ENCODE assay signal across 15 cellular contexts in genomic region chr5:121691478-121691877, GRCh38.
A peak's percentile ranks its signal among the peaks of the same experiment; 100 is the strongest.
DNase-seq lines count a peak whose midpoint lies in the region; ATAC-seq and TF ChIP-seq lines count a peak whose summit lies in the region.
"Had no signal": no experiment of that assay in that cellular context is flagged by ENCODE, and none has a peak within 500 bp of the region (broad histone marks: within the 10 kb centered on the region; RNA-seq: fewer than 3 reads in every experiment).

No MANE protein-coding gene starts in this region.

- H3K27ac ChIP-seq in breast epithelium (no peak overlapping the region), adrenal gland (peak overlapping the region in 3 of 5 donors; percentile 62 to 78 (median 69)), suprapubic skin (no peak overlapping the region)
- H3K27ac ChIP-seq: neutrophil had no signal

- TF ChIP-seq POLR2A in breast epithelium (IDR thresholded peaks at IDR 0.05) (no peak), adrenal gland (IDR thresholded peaks at IDR 0.05) (no peak), suprapubic skin (IDR thresholded peaks at IDR 0.05) (no peak)

- ATAC-seq in left lobe of liver (peak; percentile 23), GM21576 (IDR thresholded peaks at IDR 0.05; ENCODE audit: unreplicated experiment) (no peak)

- CTCF ChIA-PET in MCF 10A (lab: Yijun Ruan, JAX), result no interaction called here

- H3K4me3 ChIP-seq in breast epithelium, result no peak overlapping the region
- no peak overlapping the region for H3K4me3 ChIP-seq in adrenal gland
- H3K4me3 ChIP-seq in suprapubic skin, result no peak overlapping the region

- no peak for TF ChIP-seq EP300 in suprapubic skin (IDR thresholded peaks at IDR 0.05)

- peak overlapping the region; percentile 17 for H3K27ac Mint-ChIP-seq in MCF 10A (ENCODE audit: low read depth, unreplicated experiment)

- no TSS peak for BruUV-seq in MCF 10A (replicated peaks; lab: Mats Ljungman, UMichigan)

- TF ChIP-seq CTCF in MCF 10A (IDR thresholded peaks at IDR 0.05; ENCODE audit: unreplicated experiment), result no peak
- no peak for TF ChIP-seq CTCF in breast epithelium (IDR thresholded peaks at IDR 0.05)
- TF ChIP-seq CTCF in adrenal gland (IDR thresholded peaks at IDR 0.05), result no peak
- TF ChIP-seq CTCF in suprapubic skin (IDR thresholded peaks at IDR 0.05), result no peak

- H3K4me1 Mint-ChIP-seq in MCF 10A (ENCODE audit: insufficient read depth, unreplicated experiment), result peaks cover 16% of the 10 kb centered on the region

- H3K27me3 ChIP-seq in breast epithelium (no peaks in the 10 kb centered on the region), adrenal gland (no peaks in the 10 kb centered on the region), suprapubic skin (no peaks in the 10 kb centered on the region)
- H3K27me3 ChIP-seq: neutrophil had no signal

- DNase-seq in MCF 10A (ENCODE audit: unreplicated experiment), result peak; percentile 55
- DNase-seq in breast epithelium (ENCODE audit: low spot score in 2 of 2), result no peak
- peak; percentile 36 to 86 (median 65) for DNase-seq in adrenal gland
- no peak for DNase-seq in left lobe of liver (ENCODE audit: low spot score)
- DNase-seq in posterior vena cava (ENCODE audit: low spot score), result no peak
- DNase-seq in suprapubic skin (ENCODE audit: low spot score in 2 of 2), result no peak
- DNase-seq in cardiac septum (ENCODE audit: low spot score), result no peak
- DNase-seq: ACHN; activated CD8-positive, alpha-beta memory T cell treated with anti-CD3 and anti-CD28 coated beads for 24 hours; activated gamma-delta T cell treated with Interleukin-2 at 50 U/mL for 16 hours; H7; NCI-H1048; NCI-H748 treated with DMSO at 0.1 percent for 48 hours had no signal

- H3K9me3 Mint-ChIP-seq in MCF 10A (ENCODE audit: unreplicated experiment), result no peaks in the 10 kb centered on the region

- no peaks in the 10 kb centered on the region for H3K36me3 Mint-ChIP-seq in MCF 10A (ENCODE audit: insufficient read depth, unreplicated experiment)

- intact Hi-C loops in MCF 10A (cut with micrococcal nuclease), result no loop called here
- intact Hi-C loops in breast epithelium (cut with DNase I; ENCODE audit: low total_unique reads), result no loop called here
- intact Hi-C loops in adrenal gland (cut with DNase I), result no loop called here
- intact Hi-C loops in posterior vena cava (cut with DNase I), result no loop called here
- intact Hi-C loops in cardiac septum (cut with DNase I), result no loop called here

- POLR2A ChIA-PET in MCF 10A (lab: Yijun Ruan, JAX), result interaction anchor here (0.9 kb wide), 1 partner anchor 9 kb away, joined by 5 read pairs; no protein-coding TSS in a partner anchor

- H3K27me3 Mint-ChIP-seq in MCF 10A (ENCODE audit: insufficient read depth, unreplicated experiment), result no peaks in the 10 kb centered on the region

- H3K4me1 ChIP-seq in breast epithelium (no peaks in the 10 kb centered on the region), adrenal gland (replicated peaks in 1 of 2) (peaks cover 15 to 21% of the 10 kb centered on the region in 2 donors), suprapubic skin (no peaks in the 10 kb centered on the region)

- H3K36me3 ChIP-seq in breast epithelium, result no peaks in the 10 kb centered on the region
- no peaks in the 10 kb centered on the region for H3K36me3 ChIP-seq in adrenal gland (replicated peaks in 1 of 2)
- H3K36me3 ChIP-seq in suprapubic skin, result no peaks in the 10 kb centered on the region
- H3K36me3 ChIP-seq: neutrophil had no signal

- H3K4me3 Mint-ChIP-seq in MCF 10A (ENCODE audit: unreplicated experiment), result no peak overlapping the region

- H3K9me3 ChIP-seq in breast epithelium, result no peaks in the 10 kb centered on the region
- H3K9me3 ChIP-seq in adrenal gland (replicated peaks in 1 of 3), result no peaks in the 10 kb centered on the region
- H3K9me3 ChIP-seq in suprapubic skin, result no peaks in the 10 kb centered on the region
- H3K9me3 ChIP-seq: neutrophil had no signal

Comparison
In these comparisons a context has a peak if more than half of its experiments do, and no peak if none do; other contexts are left out.
1. DNase-seq: peak in MCF 10A (single experiment) and adrenal gland (7 of 7); none in breast epithelium (0 of 2), left lobe of liver (single experiment), posterior vena cava (single experiment), suprapubic skin (0 of 2) and cardiac septum (single experiment).
2. H3K27ac ChIP-seq: peak in adrenal gland (3 of 5); none in breast epithelium (0 of 2) and suprapubic skin (single experiment).